In genomic region chr1:235199441-235199840, GRCh38 we compare ENCODE assay signal across 1 cellular context.
TF ChIP-seq lines count a peak whose summit lies in the region.

No MANE protein-coding gene starts in this region.

TF ChIP-seq in GM12878, 131 proteins besides CTCF, POLR2A, EP300 and RAD21 (continued from another document):
- TF ChIP-seq SKIL (IDR thresholded peaks at IDR 0.05; ENCODE audit: low read depth, poor library complexity, severe bottlenecking), result no peak
- TF ChIP-seq GATAD2B (conservative IDR thresholded peaks at IDR 0.05; ENCODE audit: low read depth), result no peak
- TF ChIP-seq CHD4 (IDR thresholded peaks at IDR 0.05), result no peak
- no peak for TF ChIP-seq EGR1 (IDR thresholded peaks at IDR 0.05; ENCODE audit: borderline replicate concordance in 1 of 2, low read depth in 2 of 2, low read length in 2 of 2)
- TF ChIP-seq IKZF1 (conservative IDR thresholded peaks at IDR 0.05), result no peak
- TF ChIP-seq, protein P1, sequence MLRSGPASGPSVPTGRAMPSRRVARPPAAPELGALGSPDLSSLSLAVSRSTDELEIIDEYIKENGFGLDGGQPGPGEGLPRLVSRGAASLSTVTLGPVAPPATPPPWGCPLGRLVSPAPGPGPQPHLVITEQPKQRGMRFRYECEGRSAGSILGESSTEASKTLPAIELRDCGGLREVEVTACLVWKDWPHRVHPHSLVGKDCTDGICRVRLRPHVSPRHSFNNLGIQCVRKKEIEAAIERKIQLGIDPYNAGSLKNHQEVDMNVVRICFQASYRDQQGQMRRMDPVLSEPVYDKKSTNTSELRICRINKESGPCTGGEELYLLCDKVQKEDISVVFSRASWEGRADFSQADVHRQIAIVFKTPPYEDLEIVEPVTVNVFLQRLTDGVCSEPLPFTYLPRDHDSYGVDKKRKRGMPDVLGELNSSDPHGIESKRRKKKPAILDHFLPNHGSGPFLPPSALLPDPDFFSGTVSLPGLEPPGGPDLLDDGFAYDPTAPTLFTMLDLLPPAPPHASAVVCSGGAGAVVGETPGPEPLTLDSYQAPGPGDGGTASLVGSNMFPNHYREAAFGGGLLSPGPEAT (IDR thresholded peaks at IDR 0.05; ENCODE audit: low read depth), result no peak
- TF ChIP-seq ETV6 (conservative IDR thresholded peaks at IDR 0.05 in 1 of 2, IDR thresholded peaks at IDR 0.05 in 1 of 2; ENCODE audit: borderline replicate concordance in 1 of 2, low read depth in 1 of 2), result no peak
- no peak for TF ChIP-seq POU2F2 (IDR thresholded peaks at IDR 0.05; ENCODE audit: borderline replicate concordance, low read depth, low read length)
- TF ChIP-seq CBFB (IDR thresholded peaks at IDR 0.05; ENCODE audit: low read depth), result no peak
- TF ChIP-seq, protein P2, sequence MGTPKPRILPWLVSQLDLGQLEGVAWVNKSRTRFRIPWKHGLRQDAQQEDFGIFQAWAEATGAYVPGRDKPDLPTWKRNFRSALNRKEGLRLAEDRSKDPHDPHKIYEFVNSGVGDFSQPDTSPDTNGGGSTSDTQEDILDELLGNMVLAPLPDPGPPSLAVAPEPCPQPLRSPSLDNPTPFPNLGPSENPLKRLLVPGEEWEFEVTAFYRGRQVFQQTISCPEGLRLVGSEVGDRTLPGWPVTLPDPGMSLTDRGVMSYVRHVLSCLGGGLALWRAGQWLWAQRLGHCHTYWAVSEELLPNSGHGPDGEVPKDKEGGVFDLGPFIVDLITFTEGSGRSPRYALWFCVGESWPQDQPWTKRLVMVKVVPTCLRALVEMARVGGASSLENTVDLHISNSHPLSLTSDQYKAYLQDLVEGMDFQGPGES (IDR thresholded peaks at IDR 0.05), result no peak
